ENCODE assay signal across 10 cellular contexts in genomic region chr1:24189528-24189927, GRCh38. TPM values are rescaled to one million over a fixed set of nuclear protein-coding genes. Genes with fewer than 3 reads are reported as not detected.
DNase-seq lines count a peak whose midpoint lies in the region; ATAC-seq and TF ChIP-seq lines count a peak whose summit lies in the region.
"Had no signal": no experiment of that assay in that cellular context is flagged by ENCODE, and none has a peak within 500 bp of the region (broad histone marks: within the 10 kb centered on the region; RNA-seq: fewer than 3 reads in every experiment).

No MANE protein-coding gene starts in this region.

- H3K4me1 Mint-ChIP-seq in activated T-cell treated with anti-CD3 and anti-CD28 coated beads, Interleukin-2, amount 50 U/mL, for 4 hours (ENCODE audit: low read depth), result peaks cover 49% of the 10 kb centered on the region
- H3K4me1 Mint-ChIP-seq in stimulated activated effector memory CD8-positive, alpha-beta T cell treated with anti-CD3 and anti-CD28 coated beads, Interleukin-12 subunit alpha, Interleukin-12 subunit beta, amount 100 ng/mL, for 72 hours, result peaks cover 72% of the 10 kb centered on the region

- H3K4me3 ChIP-seq in NB4 (ENCODE audit: low read depth, low read length), result no peak overlapping the region

- TF ChIP-seq CTCF in NB4 (IDR thresholded peaks at IDR 0.05; ENCODE audit: low read depth, low read length), result no peak

- peaks cover 2% of the 10 kb centered on the region for H3K27me3 Mint-ChIP-seq in activated T-cell treated with anti-CD3 and anti-CD28 coated beads, Interleukin-2, amount 50 U/mL, for 4 hours (ENCODE audit: low read depth)

- no peak for ATAC-seq in activated T-cell treated with anti-CD3 and anti-CD28 coated beads, Interleukin-2, amount 50 U/mL, for 4 hours
- ATAC-seq in stimulated activated effector memory CD8-positive, alpha-beta T cell treated with anti-CD3 and anti-CD28 coated beads, Interleukin-12 subunit alpha, Interleukin-12 subunit beta, amount 100 ng/mL, for 72 hours, result no peak
- ATAC-seq in GM18870 (IDR thresholded peaks at IDR 0.05; ENCODE audit: unreplicated experiment) (no peak), HG02938 (IDR thresholded peaks at IDR 0.05; ENCODE audit: unreplicated experiment) (no peak)
- ATAC-seq: HCT116 had no signal

- TF ChIP-seq POLR2A in NB4 (IDR thresholded peaks at IDR 0.05; ENCODE audit: extremely low read depth, insufficient read length), result no peak

- peak overlapping the region; percentile 90 for H3K27ac Mint-ChIP-seq in stimulated activated effector memory CD8-positive, alpha-beta T cell treated with anti-CD3 and anti-CD28 coated beads, Interleukin-12 subunit alpha, Interleukin-12 subunit beta, amount 100 ng/mL, for 72 hours

- H3K4me3 Mint-ChIP-seq in activated T-cell treated with anti-CD3 and anti-CD28 coated beads, Interleukin-2, amount 50 U/mL, for 4 hours, result peak overlapping the region; percentile 21
- H3K4me3 Mint-ChIP-seq in stimulated activated effector memory CD8-positive, alpha-beta T cell treated with anti-CD3 and anti-CD28 coated beads, Interleukin-12 subunit alpha, Interleukin-12 subunit beta, amount 100 ng/mL, for 72 hours, result peak overlapping the region; percentile 57

- peak; percentile 34 for DNase-seq in activated T-cell treated with anti-CD3 and anti-CD28 coated beads, Interleukin-2, amount 50 U/mL, for 4 hours
- no peak for DNase-seq in activated T-cell treated with anti-CD3 and anti-CD28 coated beads, Interleukin-2, amount 50 U/mL, for 48 hours
- peak; percentile 65 for DNase-seq in NB4 (ENCODE audit: low read depth)
- peak; percentile 23 for DNase-seq in activated naive CD4-positive, alpha-beta T cell treated with anti-CD3 and anti-CD28 coated beads, Interleukin-2, amount 50 U/mL, for 16 hours
- DNase-seq in stimulated activated effector memory CD8-positive, alpha-beta T cell treated with anti-CD3 and anti-CD28 coated beads, Interleukin-12 subunit alpha, Interleukin-12 subunit beta, amount 100 ng/mL, for 72 hours (ENCODE audit: low spot score in 2 of 2), result no peak
- no peak for DNase-seq in HuH-7.5 (ENCODE audit: low spot score)

- no peaks in the 10 kb centered on the region for H3K36me3 Mint-ChIP-seq in activated T-cell treated with anti-CD3 and anti-CD28 coated beads, Interleukin-2, amount 50 U/mL, for 4 hours (ENCODE audit: insufficient read depth)
- H3K36me3 Mint-ChIP-seq in stimulated activated effector memory CD8-positive, alpha-beta T cell treated with anti-CD3 and anti-CD28 coated beads, Interleukin-12 subunit alpha, Interleukin-12 subunit beta, amount 100 ng/mL, for 72 hours, result peaks cover 21% of the 10 kb centered on the region

- peaks cover 4% of the 10 kb centered on the region for H3K9me3 Mint-ChIP-seq in activated T-cell treated with anti-CD3 and anti-CD28 coated beads, Interleukin-2, amount 50 U/mL, for 4 hours
- no peaks in the 10 kb centered on the region for H3K9me3 Mint-ChIP-seq in stimulated activated effector memory CD8-positive, alpha-beta T cell treated with anti-CD3 and anti-CD28 coated beads, Interleukin-12 subunit alpha, Interleukin-12 subunit beta, amount 100 ng/mL, for 72 hours

RNA-seq across cellular contexts. Expression of gene IFNLR1, which starts 2.4 kb away (rescaled TPM):
- 1 to 10 TPM; 3.4 to 5.1 (median 4.6) TPM for total RNA-seq in activated T-cell treated with anti-CD3 and anti-CD28 coated beads, Interleukin-2, amount 50 U/mL, for 4 hours

RNA-seq across cellular contexts. Expression of gene IL22RA1, which starts 46.6 kb away (rescaled TPM):
- under 1 TPM in 1 of 3 donors, not detected in 2; 0.08 TPM for total RNA-seq in activated T-cell treated with anti-CD3 and anti-CD28 coated beads, Interleukin-2, amount 50 U/mL, for 4 hours
- total RNA-seq: mononuclear cell had no signal

Comparison
In these comparisons a context has a peak if more than half of its experiments do, and no peak if none do; other contexts are left out.
1. DNase-seq: peak in activated T-cell treated with anti-CD3 and anti-CD28 coated beads, Interleukin-2, amount 50 U/mL, for 4 hours (single experiment), NB4 (single experiment) and activated naive CD4-positive, alpha-beta T cell treated with anti-CD3 and anti-CD28 coated beads, Interleukin-2, amount 50 U/mL, for 16 hours (single experiment); none in activated T-cell treated with anti-CD3 and anti-CD28 coated beads, Interleukin-2, amount 50 U/mL, for 48 hours (0 of 2), stimulated activated effector memory CD8-positive, alpha-beta T cell treated with anti-CD3 and anti-CD28 coated beads, Interleukin-12 subunit alpha, Interleukin-12 subunit beta, amount 100 ng/mL, for 72 hours (0 of 2) and HuH-7.5 (single experiment).